ENCODE assay signal across 2 cellular contexts in the genomic region with DNA sequence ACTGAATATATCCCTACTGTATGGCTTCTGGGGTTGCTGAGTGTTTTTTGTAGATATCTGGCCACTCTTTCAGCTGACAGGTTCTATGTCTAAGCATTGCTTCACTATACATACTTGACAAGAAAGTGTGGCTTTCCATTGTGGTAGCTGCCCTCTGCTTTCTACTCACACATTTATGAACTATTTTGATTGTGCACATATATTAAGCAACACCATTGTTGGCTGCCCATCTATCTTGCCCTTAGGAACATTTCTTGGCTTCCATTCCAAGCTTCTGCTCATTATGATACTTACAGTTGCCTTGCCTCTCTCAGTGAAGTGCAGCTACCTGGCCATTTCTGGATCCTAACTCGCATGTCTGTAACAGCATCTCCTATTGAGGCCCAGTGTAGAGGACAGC.
TF ChIP-seq lines count a peak whose summit lies in the region.

No MANE protein-coding gene starts in this region.

TF ChIP-seq in IMR-90, 13 proteins besides CTCF, POLR2A, EP300 and RAD21:
- no peak for TF ChIP-seq CEBPB (IDR thresholded peaks at IDR 0.05; ENCODE audit: low read depth, low read length)

TF ChIP-seq in H1, 55 proteins besides CTCF, POLR2A, EP300 and RAD21:
- TF ChIP-seq BRCA1 (IDR thresholded peaks at IDR 0.05; ENCODE audit: low read depth, low read length) (no peak), CTBP2 (IDR thresholded peaks at IDR 0.05; ENCODE audit: borderline replicate concordance, insufficient read depth, insufficient read length, low read length) (no peak), KDM4A (IDR thresholded peaks at IDR 0.05; ENCODE audit: low read depth, low read length, severe bottlenecking) (no peak), GTF2F1 (IDR thresholded peaks at IDR 0.05; ENCODE audit: borderline replicate concordance, low read depth, low read length) (no peak), RNF2 (IDR thresholded peaks at IDR 0.05; ENCODE audit: borderline replicate concordance, low read depth, low read length, missing control alignments, poor library complexity, severe bottlenecking) (no peak), SIRT6 (IDR thresholded peaks at IDR 0.05; ENCODE audit: low read length) (no peak), TAF7 (optimal IDR thresholded peaks at IDR 0.05; ENCODE audit: borderline replicate concordance, low read depth, low read length) (no peak), TCF12 (IDR thresholded peaks at IDR 0.05; ENCODE audit: low read depth, low read length) (no peak), SP2 (IDR thresholded peaks at IDR 0.05; ENCODE audit: low read length) (no peak), SP4 (IDR thresholded peaks at IDR 0.05; ENCODE audit: low read length) (no peak), FOSL1 (IDR thresholded peaks at IDR 0.05; ENCODE audit: insufficient read depth, low read depth, low read length) (no peak), HDAC6 (IDR thresholded peaks at IDR 0.05; ENCODE audit: low read depth, low read length) (no peak), YY1 (IDR thresholded peaks at IDR 0.05; ENCODE audit: low read depth, low read length) (no peak), TBP (IDR thresholded peaks at IDR 0.05; ENCODE audit: low read depth, low read length) (no peak), RXRA (IDR thresholded peaks at IDR 0.05; ENCODE audit: insufficient read depth, low read depth, low read length) (no peak), JUND (IDR thresholded peaks at IDR 0.05; ENCODE audit: low read length) (no peak)
- TF ChIP-seq, protein P1, sequence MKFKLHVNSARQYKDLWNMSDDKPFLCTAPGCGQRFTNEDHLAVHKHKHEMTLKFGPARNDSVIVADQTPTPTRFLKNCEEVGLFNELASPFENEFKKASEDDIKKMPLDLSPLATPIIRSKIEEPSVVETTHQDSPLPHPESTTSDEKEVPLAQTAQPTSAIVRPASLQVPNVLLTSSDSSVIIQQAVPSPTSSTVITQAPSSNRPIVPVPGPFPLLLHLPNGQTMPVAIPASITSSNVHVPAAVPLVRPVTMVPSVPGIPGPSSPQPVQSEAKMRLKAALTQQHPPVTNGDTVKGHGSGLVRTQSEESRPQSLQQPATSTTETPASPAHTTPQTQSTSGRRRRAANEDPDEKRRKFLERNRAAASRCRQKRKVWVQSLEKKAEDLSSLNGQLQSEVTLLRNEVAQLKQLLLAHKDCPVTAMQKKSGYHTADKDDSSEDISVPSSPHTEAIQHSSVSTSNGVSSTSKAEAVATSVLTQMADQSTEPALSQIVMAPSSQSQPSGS (IDR thresholded peaks at IDR 0.05; ENCODE audit: low read length), result no peak
- TF ChIP-seq, protein P2, sequence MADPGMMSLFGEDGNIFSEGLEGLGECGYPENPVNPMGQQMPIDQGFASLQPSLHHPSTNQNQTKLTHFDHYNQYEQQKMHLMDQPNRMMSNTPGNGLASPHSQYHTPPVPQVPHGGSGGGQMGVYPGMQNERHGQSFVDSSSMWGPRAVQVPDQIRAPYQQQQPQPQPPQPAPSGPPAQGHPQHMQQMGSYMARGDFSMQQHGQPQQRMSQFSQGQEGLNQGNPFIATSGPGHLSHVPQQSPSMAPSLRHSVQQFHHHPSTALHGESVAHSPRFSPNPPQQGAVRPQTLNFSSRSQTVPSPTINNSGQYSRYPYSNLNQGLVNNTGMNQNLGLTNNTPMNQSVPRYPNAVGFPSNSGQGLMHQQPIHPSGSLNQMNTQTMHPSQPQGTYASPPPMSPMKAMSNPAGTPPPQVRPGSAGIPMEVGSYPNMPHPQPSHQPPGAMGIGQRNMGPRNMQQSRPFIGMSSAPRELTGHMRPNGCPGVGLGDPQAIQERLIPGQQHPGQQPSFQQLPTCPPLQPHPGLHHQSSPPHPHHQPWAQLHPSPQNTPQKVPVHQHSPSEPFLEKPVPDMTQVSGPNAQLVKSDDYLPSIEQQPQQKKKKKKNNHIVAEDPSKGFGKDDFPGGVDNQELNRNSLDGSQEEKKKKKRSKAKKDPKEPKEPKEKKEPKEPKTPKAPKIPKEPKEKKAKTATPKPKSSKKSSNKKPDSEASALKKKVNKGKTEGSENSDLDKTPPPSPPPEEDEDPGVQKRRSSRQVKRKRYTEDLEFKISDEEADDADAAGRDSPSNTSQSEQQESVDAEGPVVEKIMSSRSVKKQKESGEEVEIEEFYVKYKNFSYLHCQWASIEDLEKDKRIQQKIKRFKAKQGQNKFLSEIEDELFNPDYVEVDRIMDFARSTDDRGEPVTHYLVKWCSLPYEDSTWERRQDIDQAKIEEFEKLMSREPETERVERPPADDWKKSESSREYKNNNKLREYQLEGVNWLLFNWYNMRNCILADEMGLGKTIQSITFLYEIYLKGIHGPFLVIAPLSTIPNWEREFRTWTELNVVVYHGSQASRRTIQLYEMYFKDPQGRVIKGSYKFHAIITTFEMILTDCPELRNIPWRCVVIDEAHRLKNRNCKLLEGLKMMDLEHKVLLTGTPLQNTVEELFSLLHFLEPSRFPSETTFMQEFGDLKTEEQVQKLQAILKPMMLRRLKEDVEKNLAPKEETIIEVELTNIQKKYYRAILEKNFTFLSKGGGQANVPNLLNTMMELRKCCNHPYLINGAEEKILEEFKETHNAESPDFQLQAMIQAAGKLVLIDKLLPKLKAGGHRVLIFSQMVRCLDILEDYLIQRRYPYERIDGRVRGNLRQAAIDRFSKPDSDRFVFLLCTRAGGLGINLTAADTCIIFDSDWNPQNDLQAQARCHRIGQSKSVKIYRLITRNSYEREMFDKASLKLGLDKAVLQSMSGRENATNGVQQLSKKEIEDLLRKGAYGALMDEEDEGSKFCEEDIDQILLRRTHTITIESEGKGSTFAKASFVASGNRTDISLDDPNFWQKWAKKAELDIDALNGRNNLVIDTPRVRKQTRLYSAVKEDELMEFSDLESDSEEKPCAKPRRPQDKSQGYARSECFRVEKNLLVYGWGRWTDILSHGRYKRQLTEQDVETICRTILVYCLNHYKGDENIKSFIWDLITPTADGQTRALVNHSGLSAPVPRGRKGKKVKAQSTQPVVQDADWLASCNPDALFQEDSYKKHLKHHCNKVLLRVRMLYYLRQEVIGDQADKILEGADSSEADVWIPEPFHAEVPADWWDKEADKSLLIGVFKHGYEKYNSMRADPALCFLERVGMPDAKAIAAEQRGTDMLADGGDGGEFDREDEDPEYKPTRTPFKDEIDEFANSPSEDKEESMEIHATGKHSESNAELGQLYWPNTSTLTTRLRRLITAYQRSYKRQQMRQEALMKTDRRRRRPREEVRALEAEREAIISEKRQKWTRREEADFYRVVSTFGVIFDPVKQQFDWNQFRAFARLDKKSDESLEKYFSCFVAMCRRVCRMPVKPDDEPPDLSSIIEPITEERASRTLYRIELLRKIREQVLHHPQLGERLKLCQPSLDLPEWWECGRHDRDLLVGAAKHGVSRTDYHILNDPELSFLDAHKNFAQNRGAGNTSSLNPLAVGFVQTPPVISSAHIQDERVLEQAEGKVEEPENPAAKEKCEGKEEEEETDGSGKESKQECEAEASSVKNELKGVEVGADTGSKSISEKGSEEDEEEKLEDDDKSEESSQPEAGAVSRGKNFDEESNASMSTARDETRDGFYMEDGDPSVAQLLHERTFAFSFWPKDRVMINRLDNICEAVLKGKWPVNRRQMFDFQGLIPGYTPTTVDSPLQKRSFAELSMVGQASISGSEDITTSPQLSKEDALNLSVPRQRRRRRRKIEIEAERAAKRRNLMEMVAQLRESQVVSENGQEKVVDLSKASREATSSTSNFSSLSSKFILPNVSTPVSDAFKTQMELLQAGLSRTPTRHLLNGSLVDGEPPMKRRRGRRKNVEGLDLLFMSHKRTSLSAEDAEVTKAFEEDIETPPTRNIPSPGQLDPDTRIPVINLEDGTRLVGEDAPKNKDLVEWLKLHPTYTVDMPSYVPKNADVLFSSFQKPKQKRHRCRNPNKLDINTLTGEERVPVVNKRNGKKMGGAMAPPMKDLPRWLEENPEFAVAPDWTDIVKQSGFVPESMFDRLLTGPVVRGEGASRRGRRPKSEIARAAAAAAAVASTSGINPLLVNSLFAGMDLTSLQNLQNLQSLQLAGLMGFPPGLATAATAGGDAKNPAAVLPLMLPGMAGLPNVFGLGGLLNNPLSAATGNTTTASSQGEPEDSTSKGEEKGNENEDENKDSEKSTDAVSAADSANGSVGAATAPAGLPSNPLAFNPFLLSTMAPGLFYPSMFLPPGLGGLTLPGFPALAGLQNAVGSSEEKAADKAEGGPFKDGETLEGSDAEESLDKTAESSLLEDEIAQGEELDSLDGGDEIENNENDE (IDR thresholded peaks at IDR 0.05; ENCODE audit: insufficient replicate concordance, low read length), result no peak
- TF ChIP-seq, protein P3, sequence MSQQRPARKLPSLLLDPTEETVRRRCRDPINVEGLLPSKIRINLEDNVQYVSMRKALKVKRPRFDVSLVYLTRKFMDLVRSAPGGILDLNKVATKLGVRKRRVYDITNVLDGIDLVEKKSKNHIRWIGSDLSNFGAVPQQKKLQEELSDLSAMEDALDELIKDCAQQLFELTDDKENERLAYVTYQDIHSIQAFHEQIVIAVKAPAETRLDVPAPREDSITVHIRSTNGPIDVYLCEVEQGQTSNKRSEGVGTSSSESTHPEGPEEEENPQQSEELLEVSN (IDR thresholded peaks at IDR 0.05), result no peak
- TF ChIP-seq, protein P4, sequence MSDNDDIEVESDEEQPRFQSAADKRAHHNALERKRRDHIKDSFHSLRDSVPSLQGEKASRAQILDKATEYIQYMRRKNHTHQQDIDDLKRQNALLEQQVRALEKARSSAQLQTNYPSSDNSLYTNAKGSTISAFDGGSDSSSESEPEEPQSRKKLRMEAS (IDR thresholded peaks at IDR 0.05), result no peak
